In genomic region chr12:25074113-25074512, GRCh38 we compare ENCODE assay signal across 15 cellular contexts.
"Had no signal": no experiment of that assay in that cellular context is flagged by ENCODE, and none has a peak within 500 bp of the region (broad histone marks: within the 10 kb centered on the region; RNA-seq: fewer than 3 reads in every experiment).

No MANE protein-coding gene starts in this region.

- H3K4me3 Mint-ChIP-seq: activated CD8-positive, alpha-beta T cell treated with anti-CD3 and anti-CD28 coated beads for 36 hours; activated naive CD8-positive, alpha-beta T cell treated with anti-CD3 and anti-CD28 coated beads, Interleukin-2, amount 50 U/mL, for 24 hours; activated T-helper 1 cell treated with anti-CD3 and anti-CD28 coated beads, Interleukin-12 subunit alpha, Interleukin-12 subunit beta, Interleukin-2, Interleukin-4 antibody, amounts not matched to agents 30 ng/mL and 10 ng/mL and 1 ng/mL, durations not matched to agents 14 hours and 24 hours and 36 hours; T-helper 2 cell treated with Interferon-gamma antibody and Interleukin-4, amounts not matched to agents 5 μg/mL and 100 μg/mL, for 36 hours had no signal

- H3K27ac Mint-ChIP-seq: activated CD8-positive, alpha-beta T cell treated with anti-CD3 and anti-CD28 coated beads for 36 hours; activated naive CD8-positive, alpha-beta T cell treated with anti-CD3 and anti-CD28 coated beads, Interleukin-2, amount 50 U/mL, for 24 hours; activated T-helper 1 cell treated with anti-CD3 and anti-CD28 coated beads, Interleukin-12 subunit alpha, Interleukin-12 subunit beta, Interleukin-2, Interleukin-4 antibody, amounts not matched to agents 30 ng/mL and 10 ng/mL and 1 ng/mL, durations not matched to agents 14 hours and 24 hours and 36 hours; T-helper 2 cell treated with Interferon-gamma antibody and Interleukin-4, amounts not matched to agents 5 μg/mL and 100 μg/mL, for 36 hours had no signal

- H3K79me2 ChIP-seq: hepatocyte had no signal

- H3K36me3 ChIP-seq: prostate gland, sigmoid colon had no signal

- H3K4me3 ChIP-seq: hepatocyte, prostate gland, sigmoid colon had no signal

- H3K9me3 Mint-ChIP-seq: activated CD8-positive, alpha-beta T cell treated with anti-CD3 and anti-CD28 coated beads for 36 hours; activated naive CD8-positive, alpha-beta T cell treated with anti-CD3 and anti-CD28 coated beads, Interleukin-2, amount 50 U/mL, for 24 hours; activated T-helper 1 cell treated with anti-CD3 and anti-CD28 coated beads, Interleukin-12 subunit alpha, Interleukin-12 subunit beta, Interleukin-2, Interleukin-4 antibody, amounts not matched to agents 30 ng/mL and 10 ng/mL and 1 ng/mL, durations not matched to agents 14 hours and 24 hours and 36 hours; T-helper 2 cell treated with Interferon-gamma antibody and Interleukin-4, amounts not matched to agents 5 μg/mL and 100 μg/mL, for 36 hours had no signal

- H3K27me3 ChIP-seq: hepatocyte, sigmoid colon had no signal

- H3K9me3 ChIP-seq: prostate gland, sigmoid colon had no signal

- H3K4me1 ChIP-seq: prostate gland, sigmoid colon had no signal

- H3K27ac ChIP-seq: hepatocyte, prostate gland, sigmoid colon had no signal

- H3K4me2 ChIP-seq: hepatocyte had no signal

- ATAC-seq: activated naive CD8-positive, alpha-beta T cell treated with anti-CD3 and anti-CD28 coated beads, Interleukin-2, amount 50 U/mL, for 24 hours had no signal

- DNase-seq: activated CD8-positive, alpha-beta memory T cell treated with anti-CD3 and anti-CD28 coated beads, Interleukin-2, amount 50 U/mL, for 4 hours; activated CD8-positive, alpha-beta T cell treated with anti-CD3 and anti-CD28 coated beads for 36 hours; activated naive CD4-positive, alpha-beta T cell; activated naive CD8-positive, alpha-beta T cell treated with anti-CD3 and anti-CD28 coated beads, Interleukin-2, amount 50 U/mL, for 24 hours; kidney glomerular epithelial cell; midbrain; occipital lobe; sigmoid colon; stimulated activated CD4-positive, alpha-beta T cell treated with anti-CD3 and anti-CD28 coated beads, Interleukin-2, amount 100 ng/mL, for 24 hours; stimulated activated naive CD4-positive, alpha-beta T cell treated with Interleukin-2 at 50 U/mL for 16 hours; SW 1271 had no signal

- H3K27me3 Mint-ChIP-seq: activated CD8-positive, alpha-beta T cell treated with anti-CD3 and anti-CD28 coated beads for 36 hours; activated naive CD8-positive, alpha-beta T cell treated with anti-CD3 and anti-CD28 coated beads, Interleukin-2, amount 50 U/mL, for 24 hours had no signal
